In genomic region chr22:46052331-46052771, GRCh38 we compare ENCODE assay signal across 8 cellular contexts.
DNase-seq lines count a peak whose midpoint lies in the region; ATAC-seq and TF ChIP-seq lines count a peak whose summit lies in the region.

No MANE protein-coding gene starts in this region.

- no peaks in the 10 kb centered on the region for H3K36me3 Mint-ChIP-seq in activated T-cell treated with anti-CD3 and anti-CD28 coated beads, Interleukin-2, amount 50 U/mL, for 4 hours (ENCODE audit: insufficient read depth)
- H3K36me3 Mint-ChIP-seq in memory B cell, result no peaks in the 10 kb centered on the region

- no peaks in the 10 kb centered on the region for H3K27me3 ChIP-seq in upper lobe of right lung

- H3K4me3 ChIP-seq in upper lobe of right lung, result peak overlapping the region; percentile 81

- H3K36me3 ChIP-seq in upper lobe of right lung, result no peaks in the 10 kb centered on the region

- H3K27me3 Mint-ChIP-seq in activated T-cell treated with anti-CD3 and anti-CD28 coated beads, Interleukin-2, amount 50 U/mL, for 4 hours (ENCODE audit: low read depth), result no peaks in the 10 kb centered on the region
- H3K27me3 Mint-ChIP-seq in memory B cell, result no peaks in the 10 kb centered on the region

- H3K27ac ChIP-seq in caudate nucleus (ENCODE audit: low read depth, low read length), result peak overlapping the region; percentile 99
- H3K27ac ChIP-seq in upper lobe of right lung, result peak overlapping the region; percentile 98

- intact Hi-C loops in upper lobe of right lung (cut with DNase I), result no loop called here

- peaks cover 63% of the 10 kb centered on the region for H3K4me1 Mint-ChIP-seq in activated T-cell treated with anti-CD3 and anti-CD28 coated beads, Interleukin-2, amount 50 U/mL, for 4 hours (ENCODE audit: low read depth)
- H3K4me1 Mint-ChIP-seq in memory B cell, result peaks cover 23% of the 10 kb centered on the region

- ATAC-seq in activated T-cell treated with anti-CD3 and anti-CD28 coated beads, Interleukin-2, amount 50 U/mL, for 4 hours, result no peak
- ATAC-seq in memory B cell (ENCODE audit: low read depth) (no peak), upper lobe of right lung (no peak)

- H3K27ac Mint-ChIP-seq in memory B cell, result peak overlapping the region; percentile 94

- H3K9me3 ChIP-seq in upper lobe of right lung, result no peaks in the 10 kb centered on the region

- DNase-seq in activated T-cell treated with anti-CD3 and anti-CD28 coated beads, Interleukin-2, amount 50 U/mL, for 4 hours, result no peak
- no peak for DNase-seq in activated T-cell treated with anti-CD3 and anti-CD28 coated beads, Interleukin-2, amount 50 U/mL, for 48 hours
- no peak for DNase-seq in caudate nucleus (lab: John Stamatoyannopoulos, UW)
- DNase-seq in memory B cell (ENCODE audit: low spot score in 2 of 2), result no peak
- peak; percentile 63 for DNase-seq in upper lobe of right lung
- no peak for DNase-seq in superior temporal gyrus (ENCODE audit: extremely low spot score)
- DNase-seq in NCI-H1092 treated with DMSO at 0.1 percent for 48 hours (lab: John Stamatoyannopoulos, UW), result no peak
- DNase-seq in HCEC 1CT, result no peak

- H3K4me1 ChIP-seq in upper lobe of right lung, result peaks cover 73% of the 10 kb centered on the region

- no peaks in the 10 kb centered on the region for H3K9me3 Mint-ChIP-seq in activated T-cell treated with anti-CD3 and anti-CD28 coated beads, Interleukin-2, amount 50 U/mL, for 4 hours
- H3K9me3 Mint-ChIP-seq in memory B cell, result no peaks in the 10 kb centered on the region

- TF ChIP-seq CTCF in upper lobe of right lung (IDR thresholded peaks at IDR 0.05), result no peak

- H3K4me3 Mint-ChIP-seq in activated T-cell treated with anti-CD3 and anti-CD28 coated beads, Interleukin-2, amount 50 U/mL, for 4 hours, result peak overlapping the region; percentile 90
- H3K4me3 Mint-ChIP-seq in memory B cell, result peak overlapping the region; percentile 96
